ENCODE assay signal across 9 cellular contexts in the genomic region with DNA sequence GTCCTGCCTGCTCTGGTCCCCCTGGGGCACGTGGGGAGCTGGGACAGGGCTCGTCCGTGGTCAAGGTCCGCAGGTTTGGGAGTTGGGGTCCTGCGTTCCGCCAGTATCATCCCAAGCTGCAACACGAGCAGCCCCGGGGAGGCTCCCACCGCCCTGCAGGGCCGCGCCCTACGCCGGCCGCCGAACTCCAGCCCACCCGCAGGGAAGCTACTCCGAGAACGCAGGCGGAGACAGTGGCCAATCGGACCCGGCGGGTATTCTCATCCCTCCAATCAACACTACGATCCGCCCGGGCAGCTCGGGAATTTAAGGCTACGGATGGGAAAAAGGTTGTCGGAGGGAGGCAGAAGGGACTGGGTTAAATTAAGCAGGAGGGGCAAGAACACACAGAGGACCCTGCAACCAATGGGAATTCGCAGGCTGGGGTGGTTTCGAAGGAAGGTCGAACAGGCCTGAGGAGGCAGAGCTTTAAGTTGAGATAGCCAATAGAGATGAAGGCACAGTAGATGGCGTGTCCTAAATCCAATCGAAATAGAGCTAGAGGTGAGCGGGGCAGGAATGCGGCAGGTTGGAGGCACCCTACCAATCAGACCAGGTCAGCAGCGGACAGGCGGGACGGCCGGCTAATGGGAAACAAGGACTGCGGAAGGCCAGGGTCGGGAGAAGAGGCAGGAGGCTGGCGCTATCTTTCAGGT. TPM values are rescaled to one million over a fixed set of nuclear protein-coding genes. Genes with fewer than 3 reads are reported as not detected.
DNase-seq lines count a peak whose midpoint lies in the region; ATAC-seq and TF ChIP-seq lines count a peak whose summit lies in the region.
"Had no signal": no experiment of that assay in that cellular context is flagged by ENCODE, and none has a peak within 500 bp of the region (broad histone marks: within the 10 kb centered on the region; RNA-seq: fewer than 3 reads in every experiment).

No MANE protein-coding gene starts in this region.

- H3K36me3 ChIP-seq in left lung, result peaks cover 0 to 35% of the 10 kb centered on the region in 2 donors

- peaks cover 40% of the 10 kb centered on the region for H3K4me1 Mint-ChIP-seq in activated CD4-positive, alpha-beta T cell treated with anti-CD3 and anti-CD28 coated beads for 36 hours

- peak in 13 of 14 donors; percentile 94 to 100 (median 99) for DNase-seq in C1 segment of cervical spinal cord (lab: John Stamatoyannopoulos, UW)
- peak; percentile 93 for DNase-seq in GM19240 (ENCODE audit: insufficient read length, low spot score)
- peak; percentile 99 for DNase-seq in NCI-H510A treated with DMSO at 0.1 percent for 48 hours (lab: John Stamatoyannopoulos, UW)
- peak; percentile 95 for DNase-seq in activated CD4-positive, alpha-beta T cell treated with anti-CD3 and anti-CD28 coated beads for 36 hours
- DNase-seq in dermis microvascular lymphatic vessel endothelial cell (ENCODE audit: low read depth in 2 of 2), result peak; percentile 100
- DNase-seq in left lung, result peak; percentile 94 to 99
- peak; percentile 79 to 84 for DNase-seq in stimulated activated CD4-positive, alpha-beta T cell treated with anti-CD3 and anti-CD28 coated beads, Interleukin-2, amount 100 ng/mL, for 48 hours

- H3K36me3 Mint-ChIP-seq in activated CD4-positive, alpha-beta T cell treated with anti-CD3 and anti-CD28 coated beads for 36 hours (ENCODE audit: low read depth), result peaks cover 37% of the 10 kb centered on the region

- intact Hi-C loops in activated CD4-positive, alpha-beta T cell treated with anti-CD3 and anti-CD28 coated beads for 36 hours (cut with DNase I, micrococcal nuclease), result loop anchor here (1.0 to 5.0 kb wide), 16 partner anchors 14 to 520 kb away; a partner anchor contains a TSS
- intact Hi-C loops in left lung (cut with DNase I), result no loop called here

- POLR2A ChIA-PET in activated CD4-positive, alpha-beta T cell treated with anti-CD3 and anti-CD28 coated beads for 36 hours (lab: Charles Lee), result interaction anchor here (0.8 to 6.0 kb wide), 6 partner anchors 8 to 258 kb away, joined by 3 to 80 read pairs (median 4); a partner anchor contains a TSS

- H3K27ac Mint-ChIP-seq in activated CD4-positive, alpha-beta T cell treated with anti-CD3 and anti-CD28 coated beads for 36 hours, result no peak overlapping the region

- H3K4me3 ChIP-seq in left lung, result peak overlapping the region; percentile 63 to 67

- no peaks in the 10 kb centered on the region for H3K9me3 ChIP-seq in left lung

- H3K27me3 ChIP-seq in left lung, result no peaks in the 10 kb centered on the region

- TF ChIP-seq CTCF in left lung (IDR thresholded peaks at IDR 0.05), result no peak

- peak overlapping the region; percentile 94 to 97 for H3K27ac ChIP-seq in left lung

- ATAC-seq in HG03442 (IDR thresholded peaks at IDR 0.05; ENCODE audit: unreplicated experiment) (peak; percentile 74), left lung (peak; percentile 87)
- peak; percentile 80 for ATAC-seq in activated CD4-positive, alpha-beta T cell treated with anti-CD3 and anti-CD28 coated beads for 36 hours

- peaks cover 4% of the 10 kb centered on the region for H3K9me3 Mint-ChIP-seq in activated CD4-positive, alpha-beta T cell treated with anti-CD3 and anti-CD28 coated beads for 36 hours (ENCODE audit: low read depth)
- H3K9me3 Mint-ChIP-seq: stimulated activated naive CD8-positive, alpha-beta T cell treated with anti-CD3 and anti-CD28 coated beads, Interleukin-15, Interleukin-2, amounts not matched to agents 100 ng/mL and 50 ng/mL, for 24 hours had no signal

- no peaks in the 10 kb centered on the region for H3K27me3 Mint-ChIP-seq in activated CD4-positive, alpha-beta T cell treated with anti-CD3 and anti-CD28 coated beads for 36 hours
- H3K27me3 Mint-ChIP-seq: stimulated activated naive CD8-positive, alpha-beta T cell treated with anti-CD3 and anti-CD28 coated beads, Interleukin-15, Interleukin-2, amounts not matched to agents 100 ng/mL and 50 ng/mL, for 24 hours had no signal

- no peak overlapping the region for H3K4me3 Mint-ChIP-seq in activated CD4-positive, alpha-beta T cell treated with anti-CD3 and anti-CD28 coated beads for 36 hours
- H3K4me3 Mint-ChIP-seq: stimulated activated naive CD8-positive, alpha-beta T cell treated with anti-CD3 and anti-CD28 coated beads, Interleukin-15, Interleukin-2, amounts not matched to agents 100 ng/mL and 50 ng/mL, for 24 hours had no signal

- CTCF ChIA-PET in activated CD4-positive, alpha-beta T cell treated with anti-CD3 and anti-CD28 coated beads for 36 hours (lab: Charles Lee), result interaction anchor here (0.6 to 1.6 kb wide), 18 partner anchors 9 to 255 kb away, joined by 3 to 13 read pairs (median 3); a partner anchor contains a TSS

- peaks cover 17 to 46% of the 10 kb centered on the region in 2 donors for H3K4me1 ChIP-seq in left lung

RNA-seq across cellular contexts. Expression of a gene that starts 0.6 kb away (rescaled TPM):
- 10 to 100 TPM; 61.4 to 69.4 TPM for total RNA-seq in activated CD4-positive, alpha-beta T cell treated with anti-CD3 and anti-CD28 coated beads for 36 hours
- total RNA-seq in dermis microvascular lymphatic vessel endothelial cell (45.4 and 49.7 TPM in 2 replicates), left lung (10 to 100 TPM; 47.2 to 59.3 TPM)

RNA-seq across cellular contexts. Expression of a gene that starts 16.1 kb away (rescaled TPM):
- 10 to 100 TPM; 32.0 to 32.9 TPM for total RNA-seq in activated CD4-positive, alpha-beta T cell treated with anti-CD3 and anti-CD28 coated beads for 36 hours
- 1.5 and 2.7 TPM in 2 replicates for total RNA-seq in dermis microvascular lymphatic vessel endothelial cell
- total RNA-seq in left lung, result 10 to 100 TPM; 15.0 to 15.9 TPM

RNA-seq across cellular contexts. Expression of a gene that starts 18.7 kb away (rescaled TPM):
- 1,000 to 10,000 TPM; 1,809 to 1,911 TPM for total RNA-seq in activated CD4-positive, alpha-beta T cell treated with anti-CD3 and anti-CD28 coated beads for 36 hours
- total RNA-seq in dermis microvascular lymphatic vessel endothelial cell (450 and 458 TPM in 2 replicates), left lung (100 to 1,000 TPM; 619 to 987 TPM)

RNA-seq across cellular contexts. Expression of a gene that starts 20.5 kb away (rescaled TPM):
- total RNA-seq in activated CD4-positive, alpha-beta T cell treated with anti-CD3 and anti-CD28 coated beads for 36 hours, result 100 to 1,000 TPM in 1 of 2 experiments, 10 to 100 TPM in 1; 98.2 to 124 TPM
- total RNA-seq in dermis microvascular lymphatic vessel endothelial cell, result 2.3 and 7.5 TPM in 2 replicates
- 10 to 100 TPM; 51.3 to 64.9 TPM for total RNA-seq in left lung

RNA-seq across cellular contexts. Expression of a gene that starts 26.9 kb away (rescaled TPM):
- 100 to 1,000 TPM; 147 to 189 TPM for total RNA-seq in activated CD4-positive, alpha-beta T cell treated with anti-CD3 and anti-CD28 coated beads for 36 hours
- 12.5 and 15.8 TPM in 2 replicates for total RNA-seq in dermis microvascular lymphatic vessel endothelial cell
- 100 to 1,000 TPM; 102 to 108 TPM for total RNA-seq in left lung

Comparison
In these comparisons a context has a peak if more than half of its experiments do, and no peak if none do; other contexts are left out.
1. Peak in every context shown above with its lines: DNase-seq, ATAC-seq, H3K4me3 ChIP-seq and H3K27ac ChIP-seq.
2. intact Hi-C loops: an anchor here in activated CD4-positive, alpha-beta T cell treated with anti-CD3 and anti-CD28 coated beads for 36 hours (1.0 to 5.0 kb wide); none called in left lung.